ENCODE assay signal across 1 cellular context in genomic region chr7:137835486-137836112, GRCh38.
TF ChIP-seq lines count a peak whose summit lies in the region.

No MANE protein-coding gene starts in this region.

TF ChIP-seq in neural cell, 6 proteins besides CTCF, POLR2A, EP300 and RAD21 (continued from another document):
- TF ChIP-seq SMC3 (conservative IDR thresholded peaks at IDR 0.05; ENCODE audit: poor library complexity) (no peak), MXI1 (conservative IDR thresholded peaks at IDR 0.05; ENCODE audit: poor library complexity, severe bottlenecking) (no peak)
TF ChIP-seq in neural cell: peak in this region for 0.
